20 cellular contexts compared by ENCODE assay signal in genomic region chr2:23603581-23603980, GRCh38.
"Had no signal": no experiment of that assay in that cellular context is flagged by ENCODE, and none has a peak within 500 bp of the region (broad histone marks: within the 10 kb centered on the region; RNA-seq: fewer than 3 reads in every experiment).

No MANE protein-coding gene starts in this region.

- H3K27ac ChIP-seq: pancreas had no signal

- H3K4me1 Mint-ChIP-seq: activated naive CD4-positive, alpha-beta T cell treated with anti-CD3 and anti-CD28 coated beads, Interleukin-2, amount 10 ng/mL, durations not matched to agents 7 days and 5 days; activated naive CD8-positive, alpha-beta T cell treated with anti-CD3 and anti-CD28 coated beads, Interleukin-2, amount 50 U/mL, for 24 hours had no signal

- H3K4me3 ChIP-seq: lung, pancreas, tibial nerve, vagina had no signal

- H3K9me3 ChIP-seq: pancreas, vagina had no signal

- DNase-seq: activated CD4-positive, alpha-beta T cell treated with anti-CD3 and anti-CD28 coated beads for 48 hours; activated CD4-positive, CD25-positive, alpha-beta regulatory T cell; activated naive CD4-positive, alpha-beta T cell treated with anti-CD3 and anti-CD28 coated beads, Interleukin-2, amount 10 ng/mL, durations not matched to agents 7 days and 5 days; activated naive CD8-positive, alpha-beta T cell treated with anti-CD3 and anti-CD28 coated beads, Interleukin-2, amount 50 U/mL, for 24 hours; activated T-cell treated with anti-CD3 and anti-CD28 coated beads, Interleukin-2, amount 50 U/mL, for 4 hours; anterior cingulate cortex; central memory CD4-positive, alpha-beta T cell; cortex of kidney; effector CD4-positive, alpha-beta T cell; immature natural killer cell; SIG-M5; T-helper 1 cell; T1000 had no signal

- H3K27me3 Mint-ChIP-seq: activated naive CD4-positive, alpha-beta T cell treated with anti-CD3 and anti-CD28 coated beads, Interleukin-2, amount 10 ng/mL, durations not matched to agents 7 days and 5 days had no signal

- H3K4me3 Mint-ChIP-seq: activated naive CD4-positive, alpha-beta T cell treated with anti-CD3 and anti-CD28 coated beads, Interleukin-2, amount 10 ng/mL, durations not matched to agents 7 days and 5 days; activated naive CD8-positive, alpha-beta T cell treated with anti-CD3 and anti-CD28 coated beads, Interleukin-2, amount 50 U/mL, for 24 hours; activated T-cell treated with anti-CD3 and anti-CD28 coated beads, Interleukin-2, amount 50 U/mL, for 4 hours; brain; immature natural killer cell; mesothelial cell of epicardium; neural crest cell had no signal

- H3K9me3 Mint-ChIP-seq: activated naive CD8-positive, alpha-beta T cell treated with anti-CD3 and anti-CD28 coated beads, Interleukin-2, amount 50 U/mL, for 24 hours had no signal

- H3K4me1 ChIP-seq: pancreas had no signal

- H3K27ac Mint-ChIP-seq: activated naive CD4-positive, alpha-beta T cell treated with anti-CD3 and anti-CD28 coated beads, Interleukin-2, amount 10 ng/mL, durations not matched to agents 7 days and 5 days; activated naive CD8-positive, alpha-beta T cell treated with anti-CD3 and anti-CD28 coated beads, Interleukin-2, amount 50 U/mL, for 24 hours; immature natural killer cell; mesothelial cell of epicardium had no signal

- ATAC-seq: activated naive CD8-positive, alpha-beta T cell treated with anti-CD3 and anti-CD28 coated beads, Interleukin-2, amount 50 U/mL, for 24 hours; activated T-cell treated with anti-CD3 and anti-CD28 coated beads, Interleukin-2, amount 50 U/mL, for 4 hours; pancreas had no signal

- H3K36me3 ChIP-seq: pancreas, tibial nerve, vagina had no signal

- H3K36me3 Mint-ChIP-seq: activated naive CD4-positive, alpha-beta T cell treated with anti-CD3 and anti-CD28 coated beads, Interleukin-2, amount 10 ng/mL, durations not matched to agents 7 days and 5 days; mesothelial cell of epicardium had no signal

- H3K27me3 ChIP-seq: pancreas, tibial nerve, vagina had no signal
